In genomic region chr11:44955019-44955738, GRCh38 we compare ENCODE assay signal across 8 cellular contexts. TPM values are rescaled to one million over a fixed set of nuclear protein-coding genes. Genes with fewer than 3 reads are reported as not detected.
DNase-seq lines count a peak whose midpoint lies in the region; ATAC-seq and TF ChIP-seq lines count a peak whose summit lies in the region.

No MANE protein-coding gene starts in this region.

- H3K9me3 ChIP-seq in OCI-LY3 (ENCODE audit: insufficient read depth, low read length) = no peaks in the 10 kb centered on the region
- H3K9me3 ChIP-seq in Karpas-422 (ENCODE audit: low read length) = no peaks in the 10 kb centered on the region

- H3K27ac Mint-ChIP-seq in activated naive CD4-positive, alpha-beta T cell treated with anti-CD3 and anti-CD28 coated beads for 36 hours = no peak overlapping the region
- no peak overlapping the region for H3K27ac Mint-ChIP-seq in activated naive CD4-positive, alpha-beta T cell treated with anti-CD3 and anti-CD28 coated beads, Interleukin-2, amount 10 ng/mL, durations not matched to agents 7 days and 5 days

- H3K4me3 ChIP-seq in OCI-LY3 (ENCODE audit: low read length) (no peak overlapping the region), Karpas-422 (ENCODE audit: low read length) (no peak overlapping the region)

- DNase-seq in GM04503 (ENCODE audit: low read depth) (peak; percentile 30), non-pigmented ciliary epithelial cell (ENCODE audit: low read depth) (peak; percentile 44), Karpas-422 (no peak)
- DNase-seq in activated naive CD4-positive, alpha-beta T cell treated with anti-CD3 and anti-CD28 coated beads for 36 hours = no peak
- no peak for DNase-seq in activated naive CD4-positive, alpha-beta T cell treated with anti-CD3 and anti-CD28 coated beads, Interleukin-2, amount 10 ng/mL, durations not matched to agents 7 days and 5 days

- no peak for TF ChIP-seq CTCF in OCI-LY3 (IDR thresholded peaks at IDR 0.05; ENCODE audit: low read depth, low read length)

- no peak overlapping the region for H3K4me3 Mint-ChIP-seq in activated naive CD4-positive, alpha-beta T cell treated with anti-CD3 and anti-CD28 coated beads for 36 hours
- no peak overlapping the region for H3K4me3 Mint-ChIP-seq in activated naive CD4-positive, alpha-beta T cell treated with anti-CD3 and anti-CD28 coated beads, Interleukin-2, amount 10 ng/mL, durations not matched to agents 7 days and 5 days

- CTCF ChIA-PET in activated naive CD4-positive, alpha-beta T cell treated with anti-CD3 and anti-CD28 coated beads for 36 hours (lab: Charles Lee) = interaction anchor here (1.2 kb wide), 2 partner anchors 148 to 150 kb away, joined by 4 to 7 read pairs; no protein-coding TSS in a partner anchor
- CTCF ChIA-PET in activated naive CD4-positive, alpha-beta T cell treated with anti-CD3 and anti-CD28 coated beads, Interleukin-2, amount 10 ng/mL, durations not matched to agents 7 days and 5 days (lab: Charles Lee) = interaction anchor here (1.0 to 1.4 kb wide), 6 partner anchors 9 to 150 kb away, joined by 3 to 11 read pairs (median 6); no protein-coding TSS in a partner anchor

- peak overlapping the region; percentile 24 for H2AFZ ChIP-seq in OCI-LY3 (ENCODE audit: low read depth, low read length)
- no peak overlapping the region for H2AFZ ChIP-seq in Karpas-422 (ENCODE audit: low read length)

- H3K36me3 Mint-ChIP-seq in activated naive CD4-positive, alpha-beta T cell treated with anti-CD3 and anti-CD28 coated beads for 36 hours (ENCODE audit: low read depth) = no peaks in the 10 kb centered on the region
- H3K36me3 Mint-ChIP-seq in activated naive CD4-positive, alpha-beta T cell treated with anti-CD3 and anti-CD28 coated beads, Interleukin-2, amount 10 ng/mL, durations not matched to agents 7 days and 5 days = no peaks in the 10 kb centered on the region

- H3K27me3 Mint-ChIP-seq in activated naive CD4-positive, alpha-beta T cell treated with anti-CD3 and anti-CD28 coated beads for 36 hours (ENCODE audit: low read depth) = peaks cover 2% of the 10 kb centered on the region
- H3K27me3 Mint-ChIP-seq in activated naive CD4-positive, alpha-beta T cell treated with anti-CD3 and anti-CD28 coated beads, Interleukin-2, amount 10 ng/mL, durations not matched to agents 7 days and 5 days = peaks cover 39% of the 10 kb centered on the region

- H3K4me2 ChIP-seq in OCI-LY3 (ENCODE audit: low read length) (peak overlapping the region; percentile 39), Karpas-422 (ENCODE audit: low read depth, low read length, poor library complexity, severe bottlenecking) (no peak overlapping the region)

- H3K4me1 ChIP-seq in OCI-LY3 (ENCODE audit: low read length) (peaks cover 35% of the 10 kb centered on the region), Karpas-422 (ENCODE audit: low read length) (no peaks in the 10 kb centered on the region)

- H3K27me3 ChIP-seq in OCI-LY3 (ENCODE audit: low read depth, low read length) (no peaks in the 10 kb centered on the region), Karpas-422 (ENCODE audit: low read length) (no peaks in the 10 kb centered on the region)

- H3K79me2 ChIP-seq in OCI-LY3 (ENCODE audit: low read length) (peaks cover 3% of the 10 kb centered on the region), Karpas-422 (ENCODE audit: low read length) (no peaks in the 10 kb centered on the region)

- H3K4me1 Mint-ChIP-seq in activated naive CD4-positive, alpha-beta T cell treated with anti-CD3 and anti-CD28 coated beads for 36 hours (ENCODE audit: low read depth) = peaks cover 6% of the 10 kb centered on the region
- peaks cover 2% of the 10 kb centered on the region for H3K4me1 Mint-ChIP-seq in activated naive CD4-positive, alpha-beta T cell treated with anti-CD3 and anti-CD28 coated beads, Interleukin-2, amount 10 ng/mL, durations not matched to agents 7 days and 5 days

- H3K27ac ChIP-seq in OCI-LY3 (ENCODE audit: low read length) = no peak overlapping the region
- H3K27ac ChIP-seq in Karpas-422 (ENCODE audit: low read length) = no peak overlapping the region

- no peaks in the 10 kb centered on the region for H3K36me3 ChIP-seq in OCI-LY3 (replicated peaks; ENCODE audit: low read depth, low read length)
- H3K36me3 ChIP-seq in Karpas-422 (ENCODE audit: insufficient read depth, low read length) = no peaks in the 10 kb centered on the region

- no peaks in the 10 kb centered on the region for H3K9me2 ChIP-seq in Karpas-422 (replicated peaks; ENCODE audit: insufficient read depth, low read length)

- peak overlapping the region; percentile 28; the same call in 1 of the 2 replicates for H3K9ac ChIP-seq in OCI-LY3 (ENCODE audit: low read length)
- no peak overlapping the region for H3K9ac ChIP-seq in Karpas-422 (ENCODE audit: low read length)

- no peaks in the 10 kb centered on the region for H3K9me3 Mint-ChIP-seq in activated naive CD4-positive, alpha-beta T cell treated with anti-CD3 and anti-CD28 coated beads for 36 hours
- H3K9me3 Mint-ChIP-seq in activated naive CD4-positive, alpha-beta T cell treated with anti-CD3 and anti-CD28 coated beads, Interleukin-2, amount 10 ng/mL, durations not matched to agents 7 days and 5 days = no peaks in the 10 kb centered on the region

- H4K20me1 ChIP-seq in OCI-LY3 (ENCODE audit: insufficient read depth, low read length) (no peaks in the 10 kb centered on the region), Karpas-422 (ENCODE audit: insufficient read depth, low read depth, low read length) (no peaks in the 10 kb centered on the region)

- intact Hi-C loops in activated naive CD4-positive, alpha-beta T cell treated with anti-CD3 and anti-CD28 coated beads for 36 hours (cut with micrococcal nuclease) = no loop called here

- ATAC-seq in esophagus mucosa = peak; percentile 4
- no peak for ATAC-seq in GM18519 (IDR thresholded peaks at IDR 0.05; ENCODE audit: low FRiP score, unreplicated experiment)

RNA-seq across cellular contexts. Expression of gene TP53I11, which starts 4.5 kb away (rescaled TPM):
- 18.1 TPM for total RNA-seq in esophagus mucosa
- 0.34 and 0.72 TPM in 2 replicates for total RNA-seq in Karpas-422 (2014; rRNA removed; shearing (Covaris generic); ENCODE audit: low replicate concordance)
- 10 to 100 TPM; 10.3 to 14.0 TPM for total RNA-seq in activated naive CD4-positive, alpha-beta T cell treated with anti-CD3 and anti-CD28 coated beads for 36 hours

Comparison
In these comparisons a context has a peak if more than half of its experiments do, and no peak if none do; other contexts are left out.
1. DNase-seq: peak in GM04503 (single experiment) and non-pigmented ciliary epithelial cell (single experiment); none in Karpas-422 (single experiment), activated naive CD4-positive, alpha-beta T cell treated with anti-CD3 and anti-CD28 coated beads for 36 hours (single experiment) and activated naive CD4-positive, alpha-beta T cell treated with anti-CD3 and anti-CD28 coated beads, Interleukin-2, amount 10 ng/mL, durations not matched to agents 7 days and 5 days (single experiment).